In genomic region chr3:150635526-150635925, GRCh38 we compare ENCODE assay signal across 8 cellular contexts. TPM values are rescaled to one million over a fixed set of nuclear protein-coding genes. Genes with fewer than 3 reads are reported as not detected.
DNase-seq lines count a peak whose midpoint lies in the region; ATAC-seq lines count a peak whose summit lies in the region.

No MANE protein-coding gene starts in this region.

- intact Hi-C loops in activated naive CD4-positive, alpha-beta T cell treated with anti-CD3 and anti-CD28 coated beads for 36 hours (cut with micrococcal nuclease), result no loop called here
- intact Hi-C loops in Right ventricle myocardium superior (cut with DNase I), result no loop called here

- H3K4me3 Mint-ChIP-seq in activated naive CD4-positive, alpha-beta T cell treated with anti-CD3 and anti-CD28 coated beads, Interleukin-2, amount 10 ng/mL, durations not matched to agents 7 days and 5 days, result no peak overlapping the region
- no peak overlapping the region for H3K4me3 Mint-ChIP-seq in activated naive CD4-positive, alpha-beta T cell treated with anti-CD3 and anti-CD28 coated beads for 36 hours
- peak overlapping the region; percentile 63 for H3K4me3 Mint-ChIP-seq in activated naive CD8-positive, alpha-beta T cell treated with anti-CD3 and anti-CD28 coated beads, Interleukin-2, amount 10 ng/mL, durations not matched to agents 7 days and 5 days

- H3K9me3 Mint-ChIP-seq in activated naive CD4-positive, alpha-beta T cell treated with anti-CD3 and anti-CD28 coated beads, Interleukin-2, amount 10 ng/mL, durations not matched to agents 7 days and 5 days, result no peaks in the 10 kb centered on the region
- H3K9me3 Mint-ChIP-seq in activated naive CD4-positive, alpha-beta T cell treated with anti-CD3 and anti-CD28 coated beads for 36 hours, result no peaks in the 10 kb centered on the region
- H3K9me3 Mint-ChIP-seq in activated naive CD8-positive, alpha-beta T cell treated with anti-CD3 and anti-CD28 coated beads, Interleukin-2, amount 10 ng/mL, durations not matched to agents 7 days and 5 days, result no peaks in the 10 kb centered on the region

- CTCF ChIA-PET in activated naive CD4-positive, alpha-beta T cell treated with anti-CD3 and anti-CD28 coated beads, Interleukin-2, amount 10 ng/mL, durations not matched to agents 7 days and 5 days (lab: Charles Lee), result interaction anchor here (0.8 to 1.5 kb wide), 3 partner anchors 12 to 67 kb away, joined by 3 to 5 read pairs (median 3); no protein-coding TSS in a partner anchor
- CTCF ChIA-PET in activated naive CD4-positive, alpha-beta T cell treated with anti-CD3 and anti-CD28 coated beads for 36 hours (lab: Charles Lee), result interaction anchor here (0.7 to 1.1 kb wide), 2 partner anchors 41 to 98 kb away, joined by 3 to 6 read pairs; no protein-coding TSS in a partner anchor

- H3K27me3 Mint-ChIP-seq in activated naive CD4-positive, alpha-beta T cell treated with anti-CD3 and anti-CD28 coated beads, Interleukin-2, amount 10 ng/mL, durations not matched to agents 7 days and 5 days, result peaks cover 11% of the 10 kb centered on the region
- no peaks in the 10 kb centered on the region for H3K27me3 Mint-ChIP-seq in activated naive CD4-positive, alpha-beta T cell treated with anti-CD3 and anti-CD28 coated beads for 36 hours (ENCODE audit: low read depth)
- H3K27me3 Mint-ChIP-seq in activated naive CD8-positive, alpha-beta T cell treated with anti-CD3 and anti-CD28 coated beads, Interleukin-2, amount 10 ng/mL, durations not matched to agents 7 days and 5 days, result peaks cover 2% of the 10 kb centered on the region

- peak; percentile 68 for ATAC-seq in HG03521 (IDR thresholded peaks at IDR 0.05; ENCODE audit: unreplicated experiment)
- ATAC-seq in activated naive CD8-positive, alpha-beta T cell treated with anti-CD3 and anti-CD28 coated beads, Interleukin-2, amount 10 ng/mL, durations not matched to agents 7 days and 5 days (ENCODE audit: low read depth), result peak; percentile 92
- no peak for ATAC-seq in Right ventricle myocardium superior (ENCODE audit: poor library complexity)

- no peak for DNase-seq in activated naive CD4-positive, alpha-beta T cell treated with anti-CD3 and anti-CD28 coated beads, Interleukin-2, amount 10 ng/mL, durations not matched to agents 7 days and 5 days
- no peak for DNase-seq in activated naive CD4-positive, alpha-beta T cell treated with anti-CD3 and anti-CD28 coated beads for 36 hours
- no peak for DNase-seq in activated naive CD8-positive, alpha-beta T cell treated with anti-CD3 and anti-CD28 coated beads, Interleukin-2, amount 10 ng/mL, durations not matched to agents 7 days and 5 days
- DNase-seq in superior temporal gyrus (ENCODE audit: extremely low spot score) (peak; percentile 28), Right ventricle myocardium superior (no peak), cerebellar nuclear complex (lab: John Stamatoyannopoulos, UW) (no peak), DMS153 treated with DMSO at 0.1 percent for 48 hours (lab: John Stamatoyannopoulos, UW; ENCODE audit: unreplicated experiment) (no peak)

- peak overlapping the region; percentile 24 for H3K27ac Mint-ChIP-seq in activated naive CD4-positive, alpha-beta T cell treated with anti-CD3 and anti-CD28 coated beads, Interleukin-2, amount 10 ng/mL, durations not matched to agents 7 days and 5 days
- no peak overlapping the region for H3K27ac Mint-ChIP-seq in activated naive CD4-positive, alpha-beta T cell treated with anti-CD3 and anti-CD28 coated beads for 36 hours
- H3K27ac Mint-ChIP-seq in activated naive CD8-positive, alpha-beta T cell treated with anti-CD3 and anti-CD28 coated beads, Interleukin-2, amount 10 ng/mL, durations not matched to agents 7 days and 5 days, result peak overlapping the region; percentile 81

- POLR2A ChIA-PET in activated naive CD8-positive, alpha-beta T cell treated with anti-CD3 and anti-CD28 coated beads, Interleukin-2, amount 10 ng/mL, durations not matched to agents 7 days and 5 days (lab: Charles Lee), result interaction anchor here (0.7 to 2.4 kb wide), 8 partner anchors 29 to 127 kb away, joined by 3 to 13 read pairs (median 8); partner anchors contain the start of genes EIF2A, ERICH6, SELENOT and SERP1

- peaks cover 23% of the 10 kb centered on the region for H3K4me1 Mint-ChIP-seq in activated naive CD4-positive, alpha-beta T cell treated with anti-CD3 and anti-CD28 coated beads, Interleukin-2, amount 10 ng/mL, durations not matched to agents 7 days and 5 days
- peaks cover 28% of the 10 kb centered on the region for H3K4me1 Mint-ChIP-seq in activated naive CD4-positive, alpha-beta T cell treated with anti-CD3 and anti-CD28 coated beads for 36 hours (ENCODE audit: low read depth)
- peaks cover 22% of the 10 kb centered on the region for H3K4me1 Mint-ChIP-seq in activated naive CD8-positive, alpha-beta T cell treated with anti-CD3 and anti-CD28 coated beads, Interleukin-2, amount 10 ng/mL, durations not matched to agents 7 days and 5 days

- H3K36me3 Mint-ChIP-seq in activated naive CD4-positive, alpha-beta T cell treated with anti-CD3 and anti-CD28 coated beads, Interleukin-2, amount 10 ng/mL, durations not matched to agents 7 days and 5 days, result peaks cover 5% of the 10 kb centered on the region
- peaks cover 3% of the 10 kb centered on the region for H3K36me3 Mint-ChIP-seq in activated naive CD4-positive, alpha-beta T cell treated with anti-CD3 and anti-CD28 coated beads for 36 hours (ENCODE audit: low read depth)
- peaks cover 6% of the 10 kb centered on the region for H3K36me3 Mint-ChIP-seq in activated naive CD8-positive, alpha-beta T cell treated with anti-CD3 and anti-CD28 coated beads, Interleukin-2, amount 10 ng/mL, durations not matched to agents 7 days and 5 days

RNA-seq across cellular contexts. Expression of gene SELENOT, which starts 32.4 kb away (rescaled TPM):
- 10 to 100 TPM; 68.4 to 71.2 TPM for total RNA-seq in activated naive CD4-positive, alpha-beta T cell treated with anti-CD3 and anti-CD28 coated beads for 36 hours
- 10 to 100 TPM; 92.5 to 94.2 TPM for total RNA-seq in activated naive CD8-positive, alpha-beta T cell treated with anti-CD3 and anti-CD28 coated beads, Interleukin-2, amount 10 ng/mL, durations not matched to agents 7 days and 5 days
- total RNA-seq in Right ventricle myocardium superior, result 59.8 TPM
